In genomic region chr6:78808356-78808891, GRCh38 we compare ENCODE assay signal across 24 cellular contexts.
"Had no signal": no experiment of that assay in that cellular context is flagged by ENCODE, and none has a peak within 500 bp of the region (broad histone marks: within the 10 kb centered on the region; RNA-seq: fewer than 3 reads in every experiment).

No MANE protein-coding gene starts in this region.

- H3K36me3 ChIP-seq: esophagus squamous epithelium, prostate gland, right atrium auricular region, stomach, thyroid gland had no signal

- H3K36me3 Mint-ChIP-seq: mesothelial cell of epicardium, natural killer cell had no signal

- H3K4me1 ChIP-seq: prostate gland, right atrium auricular region, stomach, thyroid gland had no signal

- H3K27me3 ChIP-seq: esophagus squamous epithelium, right atrium auricular region, stomach, thyroid gland had no signal

- ATAC-seq: effector memory CD8-positive, alpha-beta T cell; left lobe of liver; sciatic nerve had no signal

- H3K4me3 Mint-ChIP-seq: effector memory CD8-positive, alpha-beta T cell; memory B cell; mesothelial cell of epicardium; natural killer cell; neural crest cell had no signal

- DNase-seq: cortex of kidney; effector memory CD8-positive, alpha-beta T cell; erythroblast; esophagus squamous epithelium; foreskin melanocyte; hypothalamus; natural killer cell; stimulated activated CD4-positive, alpha-beta T cell treated with anti-CD3 and anti-CD28 coated beads, Interleukin-12 subunit alpha, Interleukin-12 subunit beta, amount 100 ng/mL, for 4 hours; stimulated activated CD4-positive, alpha-beta T cell treated with anti-CD3 and anti-CD28 coated beads, Interleukin-1b, Interleukin-23, amount 100 ng/mL, for 48 hours; stimulated activated CD4-positive, alpha-beta T cell treated with anti-CD3 and anti-CD28 coated beads, Interleukin-4, amount 100 ng/mL, for 1 hour; stimulated activated CD8-positive, alpha-beta memory T cell treated with anti-CD3 and anti-CD28 coated beads, Interleukin-4, amount 100 ng/mL, for 48 hours; stimulated activated naive CD4-positive, alpha-beta T cell treated with Interleukin-2 at 50 U/mL for 16 hours; stomach; thyroid gland; trophoblast cell had no signal

- H3K9me3 ChIP-seq: esophagus squamous epithelium, prostate gland, thyroid gland had no signal

- H3K4me3 ChIP-seq: esophagus squamous epithelium, lung, prostate gland, right atrium auricular region, smooth muscle cell, stomach, thyroid gland had no signal

- H3K4me1 Mint-ChIP-seq: memory B cell, natural killer cell, neural crest cell had no signal

- H3K27ac ChIP-seq: esophagus squamous epithelium, prostate gland, right atrium auricular region, stomach, thyroid gland had no signal

- H3K27ac Mint-ChIP-seq: effector memory CD8-positive, alpha-beta T cell; memory B cell; mesothelial cell of epicardium; natural killer cell had no signal
